In genomic region chrX:53082773-53083616, GRCh38 we compare ENCODE assay signal across 8 cellular contexts. TPM values are rescaled to one million over a fixed set of nuclear protein-coding genes. Genes with fewer than 3 reads are reported as not detected.
DNase-seq lines count a peak whose midpoint lies in the region; ATAC-seq, FAIRE-seq and TF ChIP-seq lines count a peak whose summit lies in the region.

No MANE protein-coding gene starts in this region.

- no peak for DNase-seq in activated CD4-positive, alpha-beta T cell treated with anti-CD3 and anti-CD28 coated beads for 36 hours
- DNase-seq in activated CD4-positive, alpha-beta T cell treated with anti-CD3 and anti-CD28 coated beads for 1 hour, result no peak
- no peak for DNase-seq in adipocyte (ENCODE audit: low read depth)
- DNase-seq in HepG2 (ENCODE audit: low spot score), result no peak
- no peak for DNase-seq in thyroid gland
- no peak for DNase-seq in stimulated activated CD4-positive, alpha-beta T cell treated with anti-CD3 and anti-CD28 coated beads, Interleukin-4, amount 100 ng/mL, for 4 hours
- DNase-seq in NOMO-1 treated with DMSO at 0.1 percent for 48 hours (lab: John Stamatoyannopoulos, UW; ENCODE audit: unreplicated experiment), result no peak

- intact Hi-C loops in activated CD4-positive, alpha-beta T cell treated with anti-CD3 and anti-CD28 coated beads for 36 hours (cut with DNase I, micrococcal nuclease), result loop anchor here (1.0 to 10.0 kb wide), 8 partner anchors 10 to 1102 kb away; partner anchors contain the start of genes RIBC1 (in 2 of the 2), SMC1A (in 2 of the 2), FAM120C (in 1 of the 2) and KDM5C (in 1 of the 2)
- intact Hi-C loops in HepG2 (cut with micrococcal nuclease; ENCODE audit: unreplicated experiment) (no loop called here), thyroid gland (cut with DNase I) (no loop called here)

- TF ChIP-seq EP300 in HepG2 (IDR thresholded peaks at IDR 0.05; ENCODE audit: low read depth in 2 of 2, low read length in 2 of 2) (no peak), HepG2 (CRISPR knock-in tag; IDR thresholded peaks at IDR 0.05; ENCODE audit: borderline replicate concordance) (no peak)

- CTCF ChIA-PET in activated CD4-positive, alpha-beta T cell treated with anti-CD3 and anti-CD28 coated beads for 36 hours (lab: Charles Lee), result interaction anchor here (0.6 kb wide), 2 partner anchors 30 to 40 kb away, joined by 3 to 4 read pairs; no protein-coding TSS in a partner anchor
- CTCF ChIA-PET in HepG2 (lab: Yijun Ruan, JAX; ENCODE audit: low intra/inter-chr PET ratio, low total read pairs), result no interaction called here

- in situ Hi-C loops in HepG2 (cut with HindIII; ENCODE audit: extremely low pct_ligation_motif_present, low pct_unique_long_range_greater_than_20kb), result no loop called here

- peak overlapping the region; percentile 91 for H3K4me3 Mint-ChIP-seq in activated CD4-positive, alpha-beta T cell treated with anti-CD3 and anti-CD28 coated beads for 36 hours

- H3K79me2 ChIP-seq in HepG2 (ENCODE audit: insufficient read depth, low read length), result peaks cover 7% of the 10 kb centered on the region

- H3K27ac ChIP-seq in HepG2 (ENCODE audit: extremely low read length, insufficient read depth, low read length) (peak overlapping the region; percentile 58), thyroid gland (peak overlapping the region; percentile 84 to 94 (median 90))

- WGBS in HepG2 (ENCODE audit: low lambda C conversion rate), result 37% methylated on average over 20 of the region's 31 CpGs
- WGBS in thyroid gland, 2 donors, result 5 to 9% methylated on average over 23 to 27 of the region's 31 CpGs

- TF ChIP-seq CTCF in HepG2 (CRISPR knock-in tag; IDR thresholded peaks at IDR 0.05) (no peak), thyroid gland (IDR thresholded peaks at IDR 0.05) (no peak)

- H3K36me3 Mint-ChIP-seq in activated CD4-positive, alpha-beta T cell treated with anti-CD3 and anti-CD28 coated beads for 36 hours (ENCODE audit: low read depth), result peaks cover 40% of the 10 kb centered on the region

- peak overlapping the region; percentile 84 for H3K27ac Mint-ChIP-seq in activated CD4-positive, alpha-beta T cell treated with anti-CD3 and anti-CD28 coated beads for 36 hours

- H3K9me3 ChIP-seq in adipocyte (ENCODE audit: control insufficient read depth, low read length) (no peaks in the 10 kb centered on the region), HepG2 (ENCODE audit: low read length) (no peaks in the 10 kb centered on the region), thyroid gland (no peaks in the 10 kb centered on the region)

- no peaks in the 10 kb centered on the region for H3K9me3 Mint-ChIP-seq in activated CD4-positive, alpha-beta T cell treated with anti-CD3 and anti-CD28 coated beads for 36 hours (ENCODE audit: low read depth)

- H3K27me3 ChIP-seq in adipocyte (replicated peaks; ENCODE audit: control insufficient read depth, insufficient read depth, low read length), result peaks cover 6% of the 10 kb centered on the region
- no peaks in the 10 kb centered on the region for H3K27me3 ChIP-seq in HepG2 (ENCODE audit: control insufficient read depth in 1 of 2, insufficient read depth in 2 of 2, low read length in 2 of 2)
- H3K27me3 ChIP-seq in thyroid gland, result no peaks in the 10 kb centered on the region

- H3K9ac ChIP-seq in adipocyte (ENCODE audit: low read length), result peak overlapping the region; percentile 83
- H3K9ac ChIP-seq in HepG2 (ENCODE audit: insufficient read depth, low read depth, low read length), result peak overlapping the region; percentile 72

- H3K27me3 Mint-ChIP-seq in activated CD4-positive, alpha-beta T cell treated with anti-CD3 and anti-CD28 coated beads for 36 hours, result no peaks in the 10 kb centered on the region

- H4K20me1 ChIP-seq in HepG2 (ENCODE audit: insufficient read depth, low read length), result no peaks in the 10 kb centered on the region

- no peak for ATAC-seq in activated CD4-positive, alpha-beta T cell treated with anti-CD3 and anti-CD28 coated beads for 36 hours
- ATAC-seq in HepG2, result no peak
- ATAC-seq in HG03045 (IDR thresholded peaks at IDR 0.05; ENCODE audit: unreplicated experiment), result no peak

- peak overlapping the region; percentile 74 for H3K4me2 ChIP-seq in HepG2 (ENCODE audit: low read depth, low read length)

- no peak for FAIRE-seq in HepG2 (lab: Jason Lieb, UNC)

- H3K4me1 Mint-ChIP-seq in activated CD4-positive, alpha-beta T cell treated with anti-CD3 and anti-CD28 coated beads for 36 hours, result peaks cover 54% of the 10 kb centered on the region

- H3K4me1 ChIP-seq in adipocyte (ENCODE audit: control insufficient read depth, insufficient read depth, low read length) (peaks cover 19% of the 10 kb centered on the region), HepG2 (ENCODE audit: insufficient read depth, low read length) (peaks cover 13% of the 10 kb centered on the region; the same call in 1 of the 2 replicates), thyroid gland (peaks cover 5 to 15% of the 10 kb centered on the region in 2 donors)

- POLR2A ChIA-PET in activated CD4-positive, alpha-beta T cell treated with anti-CD3 and anti-CD28 coated beads for 36 hours (lab: Charles Lee), result interaction anchor here (0.6 to 1.7 kb wide), 4 partner anchors 71 to 142 kb away, joined by 3 to 8 read pairs (median 4); partner anchors contain the start of gene KDM5C
- POLR2A ChIA-PET in HepG2 (lab: Yijun Ruan, JAX), result interaction anchor here (0.9 to 1.6 kb wide), 5 partner anchors 11 to 821 kb away, joined by 3 to 8 read pairs (median 3); no protein-coding TSS in a partner anchor

- TF ChIP-seq POLR2A in HepG2 (IDR thresholded peaks at IDR 0.05; ENCODE audit: insufficient read depth in 1 of 2, low read depth in 2 of 2, low read length in 2 of 2), result no peak
- no peak for TF ChIP-seq POLR2A in thyroid gland (IDR thresholded peaks at IDR 0.05)

- peaks cover 38% of the 10 kb centered on the region for H3K36me3 ChIP-seq in adipocyte (ENCODE audit: control insufficient read depth, insufficient read depth, low read length, severe bottlenecking)
- H3K36me3 ChIP-seq in HepG2 (replicated peaks in 1 of 2; ENCODE audit: control insufficient read depth in 1 of 2, insufficient read depth in 2 of 2, low read length in 2 of 2), result peaks cover 4 to 5% of the 10 kb centered on the region in 2 experiments; a peak in 2 of 5 replicates
- H3K36me3 ChIP-seq in thyroid gland, result peaks cover 0 to 9% of the 10 kb centered on the region in 2 donors

- BruUV-seq in HepG2 (replicated peaks; lab: Mats Ljungman, UMichigan), result TSS peak; percentile 59

- H3K4me3 ChIP-seq in adipocyte (ENCODE audit: low read length) (peak overlapping the region; percentile 82), HepG2 (replicated peaks in 1 of 3; ENCODE audit: insufficient read depth in 1 of 3, low read depth in 2 of 3, low read length in 3 of 3) (peak overlapping the region; percentile 62 to 79 (median 74); a peak in 5 of 6 replicates), thyroid gland (replicated peaks in 1 of 3) (peak overlapping the region; percentile 33 to 76 (median 60))

- H2AFZ ChIP-seq in HepG2 (ENCODE audit: low read length), result no peak overlapping the region

- TF ChIP-seq RAD21 in HepG2 (CRISPR knock-in tag; IDR thresholded peaks at IDR 0.05), result no peak

RNA-seq across cellular contexts. Expression of gene TSPYL2, which starts 0.8 kb away (rescaled TPM):
- total RNA-seq in activated CD4-positive, alpha-beta T cell treated with anti-CD3 and anti-CD28 coated beads for 36 hours, result 10 to 100 TPM; 56.7 to 73.3 TPM
- total RNA-seq in HepG2 (2016; rRNA removed; fragmentation: Illumina TruSeq; extraction: Trizol) (6.5 and 10.1 TPM in 2 replicates), thyroid gland (10 to 100 TPM; 30.9 to 83.1 (median 49.1) TPM)
- 0.30 and 1.1 TPM in 2 replicates for total RNA-seq in HepG2 (2016; cell fraction: cytosol; rRNA removed; fragmentation: Illumina TruSeq; extraction: Trizol; ENCODE audit: low read depth)
- 5.9 and 12.2 TPM in 2 replicates for total RNA-seq in HepG2 (2016; cell fraction: insoluble cytoplasmic fraction; rRNA removed; fragmentation: Illumina TruSeq; extraction: Trizol)
- total RNA-seq in HepG2 (2016; cell fraction: membrane; rRNA removed; fragmentation: Illumina TruSeq; extraction: Trizol), result 1.2 and 1.4 TPM in 2 replicates
- total RNA-seq in HepG2 (2016; cell fraction: nucleus; rRNA removed; fragmentation: Illumina TruSeq; extraction: Trizol), result 8.1 and 11.4 TPM in 2 replicates
- polyA plus RNA-seq in HepG2 (2011; rRNA removed), result 13.8 and 15.5 TPM in 2 replicates
- 4.6 and 5.5 TPM in 2 replicates for polyA plus RNA-seq in HepG2 (2011; cell fraction: cytosol; rRNA removed)
- 46.8 and 58.1 TPM in 2 replicates for polyA plus RNA-seq in HepG2 (2011; cell fraction: nucleus; rRNA removed)
- polyA plus RNA-seq in HepG2 (2012), result 15.4 and 16.4 TPM in 2 replicates
- polyA plus RNA-seq in HepG2 (2016; cell fraction: cytosol; fragmentation: Illumina TruSeq; extraction: Trizol; ENCODE audit: low read depth), result 0.92 and 1.1 TPM in 2 replicates
- 8.2 and 8.8 TPM in 2 replicates for polyA plus RNA-seq in HepG2 (2016; cell fraction: insoluble cytoplasmic fraction; fragmentation: Illumina TruSeq; extraction: Trizol; ENCODE audit: low read depth)
- polyA plus RNA-seq in HepG2 (2016; cell fraction: membrane; fragmentation: Illumina TruSeq; extraction: Trizol; ENCODE audit: low read depth), result 1.5 and 1.7 TPM in 2 replicates
- polyA plus RNA-seq in HepG2 (2016; cell fraction: nucleus; fragmentation: Illumina TruSeq; extraction: Trizol; ENCODE audit: insufficient read depth, low read depth), result 39.7 and 44.6 TPM in 2 replicates
- 2.5 and 8.4 TPM in 2 replicates for polyA minus RNA-seq in HepG2 (2011; rRNA and poly(A)+ RNA removed; ENCODE audit: low replicate concordance)
- polyA minus RNA-seq in HepG2 (2011; cell fraction: cytosol; rRNA and poly(A)+ RNA removed), result 4.8 and 5.0 TPM in 2 replicates
- polyA minus RNA-seq in HepG2 (2011; cell fraction: nucleus; rRNA and poly(A)+ RNA removed), result 8.6 and 10.9 TPM in 2 replicates

RNA-seq across cellular contexts. Expression of gene KANTR, which starts 10.9 kb away (rescaled TPM):
- 10 to 100 TPM; 10.3 to 12.3 TPM for total RNA-seq in activated CD4-positive, alpha-beta T cell treated with anti-CD3 and anti-CD28 coated beads for 36 hours
- total RNA-seq in HepG2 (2016; rRNA removed; fragmentation: Illumina TruSeq; extraction: Trizol) (3.5 and 4.4 TPM in 2 replicates), thyroid gland (10 to 100 TPM; 15.5 to 41.5 (median 21.8) TPM)
- 1.1 and 1.2 TPM in 2 replicates for total RNA-seq in HepG2 (2016; cell fraction: cytosol; rRNA removed; fragmentation: Illumina TruSeq; extraction: Trizol; ENCODE audit: low read depth)
- 3.7 and 3.9 TPM in 2 replicates for total RNA-seq in HepG2 (2016; cell fraction: insoluble cytoplasmic fraction; rRNA removed; fragmentation: Illumina TruSeq; extraction: Trizol)
- total RNA-seq in HepG2 (2016; cell fraction: membrane; rRNA removed; fragmentation: Illumina TruSeq; extraction: Trizol), result 2.1 and 2.9 TPM in 2 replicates
- total RNA-seq in HepG2 (2016; cell fraction: nucleus; rRNA removed; fragmentation: Illumina TruSeq; extraction: Trizol), result 12.0 and 14.8 TPM in 2 replicates
- polyA plus RNA-seq in HepG2 (2011; rRNA removed), result 7.1 and 9.0 TPM in 2 replicates
- polyA plus RNA-seq in HepG2 (2011; cell fraction: cytosol; rRNA removed), result 1.7 and 2.0 TPM in 2 replicates
- polyA plus RNA-seq in HepG2 (2011; cell fraction: nucleus; rRNA removed), result 16.4 and 17.3 TPM in 2 replicates
- polyA plus RNA-seq in HepG2 (2012), result 4.1 and 4.2 TPM in 2 replicates
- polyA plus RNA-seq in HepG2 (2016; cell fraction: cytosol; fragmentation: Illumina TruSeq; extraction: Trizol; ENCODE audit: low read depth), result 0.36 TPM in 2 replicates
- polyA plus RNA-seq in HepG2 (2016; cell fraction: insoluble cytoplasmic fraction; fragmentation: Illumina TruSeq; extraction: Trizol; ENCODE audit: low read depth), result 2.2 and 2.4 TPM in 2 replicates
- 0.77 and 1.0 TPM in 2 replicates for polyA plus RNA-seq in HepG2 (2016; cell fraction: membrane; fragmentation: Illumina TruSeq; extraction: Trizol; ENCODE audit: low read depth)
- polyA plus RNA-seq in HepG2 (2016; cell fraction: nucleus; fragmentation: Illumina TruSeq; extraction: Trizol; ENCODE audit: insufficient read depth, low read depth), result 19.9 and 23.7 TPM in 2 replicates
- polyA minus RNA-seq in HepG2 (2011; rRNA and poly(A)+ RNA removed; ENCODE audit: low replicate concordance), result 51.5 and 84.3 TPM in 2 replicates
- 7.2 and 7.3 TPM in 2 replicates for polyA minus RNA-seq in HepG2 (2011; cell fraction: cytosol; rRNA and poly(A)+ RNA removed)
- 40.8 TPM in 2 replicates for polyA minus RNA-seq in HepG2 (2011; cell fraction: nucleus; rRNA and poly(A)+ RNA removed)

RNA-seq across cellular contexts. Expression of gene GPR173, which starts 34.4 kb away (rescaled TPM):
- total RNA-seq in activated CD4-positive, alpha-beta T cell treated with anti-CD3 and anti-CD28 coated beads for 36 hours, result under 1 TPM in 1 of 2 experiments, not detected in 1; 0.14 TPM
- total RNA-seq in HepG2 (2016; rRNA removed; fragmentation: Illumina TruSeq; extraction: Trizol), result not detected in 2 replicates
- not detected in 2 replicates for total RNA-seq in HepG2 (2016; cell fraction: cytosol; rRNA removed; fragmentation: Illumina TruSeq; extraction: Trizol; ENCODE audit: low read depth)
- total RNA-seq in HepG2 (2016; cell fraction: insoluble cytoplasmic fraction; rRNA removed; fragmentation: Illumina TruSeq; extraction: Trizol), result 0.06 TPM in 1 of 2 replicates, not detected in the other
- 0.03 TPM in 1 of 2 replicates, not detected in the other for total RNA-seq in HepG2 (2016; cell fraction: membrane; rRNA removed; fragmentation: Illumina TruSeq; extraction: Trizol)
- not detected in 2 replicates for total RNA-seq in HepG2 (2016; cell fraction: nucleus; rRNA removed; fragmentation: Illumina TruSeq; extraction: Trizol)
- 0.04 and 0.10 TPM in 2 replicates for polyA plus RNA-seq in HepG2 (2011; rRNA removed)
- 0.03 and 0.05 TPM in 2 replicates for polyA plus RNA-seq in HepG2 (2011; cell fraction: cytosol; rRNA removed)
- 0.28 and 0.32 TPM in 2 replicates for polyA plus RNA-seq in HepG2 (2011; cell fraction: nucleus; rRNA removed)
- polyA plus RNA-seq in HepG2 (2012), result 0.07 and 0.30 TPM in 2 replicates
- polyA plus RNA-seq in HepG2 (2016; cell fraction: cytosol; fragmentation: Illumina TruSeq; extraction: Trizol; ENCODE audit: low read depth), result not detected in 2 replicates
- 0.05 TPM in 1 of 2 replicates, not detected in the other for polyA plus RNA-seq in HepG2 (2016; cell fraction: insoluble cytoplasmic fraction; fragmentation: Illumina TruSeq; extraction: Trizol; ENCODE audit: low read depth)
- polyA plus RNA-seq in HepG2 (2016; cell fraction: membrane; fragmentation: Illumina TruSeq; extraction: Trizol; ENCODE audit: low read depth), result not detected in 2 replicates
- 0.13 and 0.23 TPM in 2 replicates for polyA plus RNA-seq in HepG2 (2016; cell fraction: nucleus; fragmentation: Illumina TruSeq; extraction: Trizol; ENCODE audit: insufficient read depth, low read depth)
- polyA minus RNA-seq in HepG2 (2011; rRNA and poly(A)+ RNA removed; ENCODE audit: low replicate concordance), result 0.28 and 1.3 TPM in 2 replicates
- polyA minus RNA-seq in HepG2 (2011; cell fraction: cytosol; rRNA and poly(A)+ RNA removed), result not detected in 2 replicates
- polyA minus RNA-seq in HepG2 (2011; cell fraction: nucleus; rRNA and poly(A)+ RNA removed), result 0.12 TPM in 1 of 2 replicates, not detected in the other
- 1 to 10 TPM in 2 of 4 donors, under 1 TPM in 2; 0.78 to 1.3 (median 1.1) TPM for total RNA-seq in thyroid gland

Comparison
In these comparisons a context has a peak if more than half of its experiments do, and no peak if none do; other contexts are left out.
1. intact Hi-C loops: an anchor here in activated CD4-positive, alpha-beta T cell treated with anti-CD3 and anti-CD28 coated beads for 36 hours (1.0 to 10.0 kb wide); none called in HepG2 and thyroid gland.